Comparison of ENCODE assay signal across 1 cellular context in genomic region chr17:18038861-18039534, GRCh38.
TF ChIP-seq lines count a peak whose summit lies in the region.

TSS of gene ATPAF2 (minus strand) at chr17:18039168. CDS start at chr17:18039013, 155 bp downstream.
TSS of gene GID4 (plus strand) at chr17:18039408. CDS start at chr17:18039465, 57 bp downstream.

TF ChIP-seq in HepG2, 621 proteins besides CTCF, POLR2A, EP300 and RAD21 (continued from another document and continues in another):
- no peak for TF ChIP-seq NFAT5 (CRISPR knock-in tag; IDR thresholded peaks at IDR 0.05)
- TF ChIP-seq ZNF441 (CRISPR knock-in tag; IDR thresholded peaks at IDR 0.05; ENCODE audit: borderline replicate concordance) = 0 out of 2 replicates have a peak, but pooled peaks have one; percentile 33
- TF ChIP-seq ETV5 (CRISPR knock-in tag; IDR thresholded peaks at IDR 0.05; ENCODE audit: borderline replicate concordance) = no peak
- TF ChIP-seq UBTF (CRISPR knock-in tag; IDR thresholded peaks at IDR 0.05) = no peak; the same call in none of the 2 replicates
- no peak for TF ChIP-seq TRIM24 (CRISPR knock-in tag; IDR thresholded peaks at IDR 0.05)
- peak; percentile 69 for TF ChIP-seq DR1 (CRISPR knock-in tag; IDR thresholded peaks at IDR 0.05)
- peak; percentile 93 for TF ChIP-seq CREM (IDR thresholded peaks at IDR 0.05)
- peak; percentile 59; the same call in 1 of the 2 replicates for TF ChIP-seq CREM (CRISPR knock-in tag; IDR thresholded peaks at IDR 0.05)
- 0 out of 2 replicates have a peak, but pooled peaks have one; percentile 54 for TF ChIP-seq TGIF2 (CRISPR knock-in tag; IDR thresholded peaks at IDR 0.05)
- peak; percentile 45; the same call in 1 of the 2 replicates for TF ChIP-seq KLF11 (CRISPR knock-in tag; IDR thresholded peaks at IDR 0.05)
- TF ChIP-seq ATF2 (CRISPR knock-in tag; IDR thresholded peaks at IDR 0.05) = 0 out of 2 replicates have a peak, but pooled peaks have one; percentile 60
- TF ChIP-seq, protein P1, sequence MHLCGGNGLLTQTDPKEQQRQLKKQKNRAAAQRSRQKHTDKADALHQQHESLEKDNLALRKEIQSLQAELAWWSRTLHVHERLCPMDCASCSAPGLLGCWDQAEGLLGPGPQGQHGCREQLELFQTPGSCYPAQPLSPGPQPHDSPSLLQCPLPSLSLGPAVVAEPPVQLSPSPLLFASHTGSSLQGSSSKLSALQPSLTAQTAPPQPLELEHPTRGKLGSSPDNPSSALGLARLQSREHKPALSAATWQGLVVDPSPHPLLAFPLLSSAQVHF (CRISPR knock-in tag; IDR thresholded peaks at IDR 0.05) = peak; percentile 76; the same call in 1 of the 2 replicates
- no peak for TF ChIP-seq IRF9 (CRISPR knock-in tag; IDR thresholded peaks at IDR 0.05; ENCODE audit: borderline replicate concordance)
- TF ChIP-seq MYC (CRISPR knock-in tag; IDR thresholded peaks at IDR 0.05; ENCODE audit: borderline replicate concordance) = peak; percentile 92
- no peak for TF ChIP-seq HNRNPH1 (optimal IDR thresholded peaks at IDR 0.05; ENCODE audit: low read depth, low read length)
- TF ChIP-seq, protein P2, sequence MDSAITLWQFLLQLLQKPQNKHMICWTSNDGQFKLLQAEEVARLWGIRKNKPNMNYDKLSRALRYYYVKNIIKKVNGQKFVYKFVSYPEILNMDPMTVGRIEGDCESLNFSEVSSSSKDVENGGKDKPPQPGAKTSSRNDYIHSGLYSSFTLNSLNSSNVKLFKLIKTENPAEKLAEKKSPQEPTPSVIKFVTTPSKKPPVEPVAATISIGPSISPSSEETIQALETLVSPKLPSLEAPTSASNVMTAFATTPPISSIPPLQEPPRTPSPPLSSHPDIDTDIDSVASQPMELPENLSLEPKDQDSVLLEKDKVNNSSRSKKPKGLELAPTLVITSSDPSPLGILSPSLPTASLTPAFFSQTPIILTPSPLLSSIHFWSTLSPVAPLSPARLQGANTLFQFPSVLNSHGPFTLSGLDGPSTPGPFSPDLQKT (CRISPR knock-in tag; IDR thresholded peaks at IDR 0.05; ENCODE audit: borderline replicate concordance) = no peak
- peak; percentile 79 for TF ChIP-seq ZFP91 (CRISPR knock-in tag; IDR thresholded peaks at IDR 0.05; ENCODE audit: borderline replicate concordance)
- peak; percentile 49 for TF ChIP-seq AGO1 (IDR thresholded peaks at IDR 0.05; ENCODE audit: low read depth, low read length, poor library complexity, severe bottlenecking)
- TF ChIP-seq, protein P3, sequence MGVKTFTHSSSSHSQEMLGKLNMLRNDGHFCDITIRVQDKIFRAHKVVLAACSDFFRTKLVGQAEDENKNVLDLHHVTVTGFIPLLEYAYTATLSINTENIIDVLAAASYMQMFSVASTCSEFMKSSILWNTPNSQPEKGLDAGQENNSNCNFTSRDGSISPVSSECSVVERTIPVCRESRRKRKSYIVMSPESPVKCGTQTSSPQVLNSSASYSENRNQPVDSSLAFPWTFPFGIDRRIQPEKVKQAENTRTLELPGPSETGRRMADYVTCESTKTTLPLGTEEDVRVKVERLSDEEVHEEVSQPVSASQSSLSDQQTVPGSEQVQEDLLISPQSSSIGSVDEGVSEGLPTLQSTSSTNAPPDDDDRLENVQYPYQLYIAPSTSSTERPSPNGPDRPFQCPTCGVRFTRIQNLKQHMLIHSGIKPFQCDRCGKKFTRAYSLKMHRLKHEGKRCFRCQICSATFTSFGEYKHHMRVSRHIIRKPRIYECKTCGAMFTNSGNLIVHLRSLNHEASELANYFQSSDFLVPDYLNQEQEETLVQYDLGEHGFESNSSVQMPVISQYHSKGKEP (CRISPR knock-in tag; IDR thresholded peaks at IDR 0.05) = no peak
- no peak for TF ChIP-seq DNMT3B (CRISPR knock-in tag; conservative IDR thresholded peaks at IDR 0.05)
- peak; percentile 99 for TF ChIP-seq SP2 (CRISPR knock-in tag; IDR thresholded peaks at IDR 0.05)
- peak; percentile 86 for TF ChIP-seq HDAC1 (CRISPR knock-in tag; IDR thresholded peaks at IDR 0.05)
- TF ChIP-seq, protein P4, sequence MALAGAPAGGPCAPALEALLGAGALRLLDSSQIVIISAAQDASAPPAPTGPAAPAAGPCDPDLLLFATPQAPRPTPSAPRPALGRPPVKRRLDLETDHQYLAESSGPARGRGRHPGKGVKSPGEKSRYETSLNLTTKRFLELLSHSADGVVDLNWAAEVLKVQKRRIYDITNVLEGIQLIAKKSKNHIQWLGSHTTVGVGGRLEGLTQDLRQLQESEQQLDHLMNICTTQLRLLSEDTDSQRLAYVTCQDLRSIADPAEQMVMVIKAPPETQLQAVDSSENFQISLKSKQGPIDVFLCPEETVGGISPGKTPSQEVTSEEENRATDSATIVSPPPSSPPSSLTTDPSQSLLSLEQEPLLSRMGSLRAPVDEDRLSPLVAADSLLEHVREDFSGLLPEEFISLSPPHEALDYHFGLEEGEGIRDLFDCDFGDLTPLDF (CRISPR knock-in tag; IDR thresholded peaks at IDR 0.05) = peak; percentile 90
- peak; percentile 75 for TF ChIP-seq TAF1 (CRISPR knock-in tag; IDR thresholded peaks at IDR 0.05)
- TF ChIP-seq LCORL (IDR thresholded peaks at IDR 0.05) = no peak
- TF ChIP-seq LCORL (CRISPR knock-in tag; IDR thresholded peaks at IDR 0.05) = 0 out of 2 replicates have a peak, but pooled peaks have one; percentile 67
- TF ChIP-seq REL (CRISPR knock-in tag; conservative IDR thresholded peaks at IDR 0.05) = peak; percentile 48; the same call in 1 of the 2 replicates
- TF ChIP-seq ZNF317 (CRISPR knock-in tag; IDR thresholded peaks at IDR 0.05) = peak; percentile 57; the same call in 1 of the 2 replicates
- TF ChIP-seq ZFP37 (CRISPR knock-in tag; IDR thresholded peaks at IDR 0.05; ENCODE audit: borderline replicate concordance) = 0 out of 2 replicates have a peak, but pooled peaks have one; percentile 51
- no peak for TF ChIP-seq ZFAT (CRISPR knock-in tag; conservative IDR thresholded peaks at IDR 0.05)
- TF ChIP-seq, protein P5, sequence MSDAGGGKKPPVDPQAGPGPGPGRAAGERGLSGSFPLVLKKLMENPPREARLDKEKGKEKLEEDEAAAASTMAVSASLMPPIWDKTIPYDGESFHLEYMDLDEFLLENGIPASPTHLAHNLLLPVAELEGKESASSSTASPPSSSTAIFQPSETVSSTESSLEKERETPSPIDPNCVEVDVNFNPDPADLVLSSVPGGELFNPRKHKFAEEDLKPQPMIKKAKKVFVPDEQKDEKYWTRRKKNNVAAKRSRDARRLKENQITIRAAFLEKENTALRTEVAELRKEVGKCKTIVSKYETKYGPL (CRISPR knock-in tag; IDR thresholded peaks at IDR 0.05) = no peak
- no peak; the same call in 1 of the 2 replicates for TF ChIP-seq ZNF607 (CRISPR knock-in tag; IDR thresholded peaks at IDR 0.05; ENCODE audit: borderline replicate concordance)
- peak; percentile 89; the same call in 1 of the 2 replicates for TF ChIP-seq HOXA5 (CRISPR knock-in tag; IDR thresholded peaks at IDR 0.05)
- peak; percentile 85 for TF ChIP-seq ASH2L (IDR thresholded peaks at IDR 0.05; ENCODE audit: insufficient read length, low read depth, low read length)
- TF ChIP-seq GATA4 (IDR thresholded peaks at IDR 0.05; ENCODE audit: borderline replicate concordance, low read depth) = 0 out of 2 replicates have a peak, but pooled peaks have one; percentile 17
- peak; percentile 22; the same call in 1 of the 2 replicates for TF ChIP-seq BORCS8-MEF2B (CRISPR knock-in tag; IDR thresholded peaks at IDR 0.05)
- no peak for TF ChIP-seq ZC3H13 (CRISPR knock-in tag; IDR thresholded peaks at IDR 0.05)
- TF ChIP-seq ZZZ3 (CRISPR knock-in tag; IDR thresholded peaks at IDR 0.05; ENCODE audit: borderline replicate concordance) = peak; percentile 74
- TF ChIP-seq ZNF160 (CRISPR knock-in tag; IDR thresholded peaks at IDR 0.05) = 0 out of 2 replicates have a peak, but pooled peaks have one; percentile 37
- peak; percentile 62; the same call in 1 of the 2 replicates for TF ChIP-seq MED13 (CRISPR knock-in tag; IDR thresholded peaks at IDR 0.05)
- peak; percentile 68 for TF ChIP-seq POLR2G (IDR thresholded peaks at IDR 0.05; ENCODE audit: low read depth, low read length)
- TF ChIP-seq, protein P6, sequence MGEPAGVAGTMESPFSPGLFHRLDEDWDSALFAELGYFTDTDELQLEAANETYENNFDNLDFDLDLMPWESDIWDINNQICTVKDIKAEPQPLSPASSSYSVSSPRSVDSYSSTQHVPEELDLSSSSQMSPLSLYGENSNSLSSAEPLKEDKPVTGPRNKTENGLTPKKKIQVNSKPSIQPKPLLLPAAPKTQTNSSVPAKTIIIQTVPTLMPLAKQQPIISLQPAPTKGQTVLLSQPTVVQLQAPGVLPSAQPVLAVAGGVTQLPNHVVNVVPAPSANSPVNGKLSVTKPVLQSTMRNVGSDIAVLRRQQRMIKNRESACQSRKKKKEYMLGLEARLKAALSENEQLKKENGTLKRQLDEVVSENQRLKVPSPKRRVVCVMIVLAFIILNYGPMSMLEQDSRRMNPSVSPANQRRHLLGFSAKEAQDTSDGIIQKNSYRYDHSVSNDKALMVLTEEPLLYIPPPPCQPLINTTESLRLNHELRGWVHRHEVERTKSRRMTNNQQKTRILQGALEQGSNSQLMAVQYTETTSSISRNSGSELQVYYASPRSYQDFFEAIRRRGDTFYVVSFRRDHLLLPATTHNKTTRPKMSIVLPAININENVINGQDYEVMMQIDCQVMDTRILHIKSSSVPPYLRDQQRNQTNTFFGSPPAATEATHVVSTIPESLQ (CRISPR knock-in tag; conservative IDR thresholded peaks at IDR 0.05) = no peak
